26 cellular contexts compared by ENCODE assay signal in the genomic region with DNA sequence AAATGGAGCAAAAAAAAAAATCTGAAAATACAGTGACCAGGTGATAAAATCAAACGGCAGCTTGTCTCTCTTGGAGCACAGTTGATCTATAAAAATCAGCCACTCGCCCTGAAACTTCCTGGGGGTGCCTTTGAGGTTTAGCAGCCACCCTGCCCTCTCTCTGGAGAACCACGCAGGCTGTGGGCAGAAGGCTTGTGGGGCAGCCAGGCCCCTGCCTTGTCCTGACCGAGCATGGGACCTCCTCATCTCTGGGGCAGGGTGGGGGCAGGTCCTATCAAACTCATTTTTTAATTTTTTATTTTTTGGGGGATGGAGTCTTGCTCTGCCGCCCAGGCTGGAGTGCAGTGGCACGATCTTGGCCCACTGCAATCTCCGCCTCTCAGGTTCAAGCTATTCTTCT. TPM values are rescaled to one million over a fixed set of nuclear protein-coding genes. Genes with fewer than 3 reads are reported as not detected.
A peak's percentile ranks its signal among the peaks of the same experiment; 100 is the strongest.
DNase-seq lines count a peak whose midpoint lies in the region; TF ChIP-seq lines count a peak whose summit lies in the region.
"Had no signal": no experiment of that assay in that cellular context is flagged by ENCODE, and none has a peak within 500 bp of the region (broad histone marks: within the 10 kb centered on the region; RNA-seq: fewer than 3 reads in every experiment).

No MANE protein-coding gene starts in this region.

- intact Hi-C loops in thyroid gland (cut with DNase I), result no loop called here
- intact Hi-C loops in CD4-positive, alpha-beta memory T cell (cut with micrococcal nuclease), result no loop called here

- H3K27ac Mint-ChIP-seq in CD4-positive, alpha-beta memory T cell, result no peak overlapping the region
- H3K27ac Mint-ChIP-seq: activated CD8-positive, alpha-beta T cell treated with anti-CD3 and anti-CD28 coated beads for 36 hours; activated naive CD8-positive, alpha-beta T cell treated with anti-CD3 and anti-CD28 coated beads, Interleukin-2, amount 10 ng/mL, durations not matched to agents 7 days and 5 days; H9; memory B cell; stimulated activated naive CD8-positive, alpha-beta T cell treated with anti-CD3 and anti-CD28 coated beads, Interleukin-15, Interleukin-2, amounts not matched to agents 100 ng/mL and 50 ng/mL, for 24 hours had no signal

- peaks cover 0 to 13% (median 3%) of the 10 kb centered on the region in 3 donors for H3K36me3 ChIP-seq in Peyer's patch
- H3K36me3 ChIP-seq in duodenal mucosa (ENCODE audit: control insufficient read depth in 1 of 2, insufficient read depth in 2 of 2, low read length in 2 of 2), result peaks cover 21 to 24% of the 10 kb centered on the region in 2 donors
- no peaks in the 10 kb centered on the region for H3K36me3 ChIP-seq in muscle layer of duodenum (ENCODE audit: control insufficient read depth in 1 of 2, insufficient read depth in 2 of 2, low read length in 2 of 2)
- no peaks in the 10 kb centered on the region for H3K36me3 ChIP-seq in thyroid gland
- no peaks in the 10 kb centered on the region for H3K36me3 ChIP-seq in CD4-positive, alpha-beta memory T cell (ENCODE audit: insufficient read depth, low read length)
- H3K36me3 ChIP-seq: ascending aorta, neutrophil, SJCRH30, tibial nerve had no signal

- no peaks in the 10 kb centered on the region for H3K9me3 Mint-ChIP-seq in CD4-positive, alpha-beta memory T cell
- H3K9me3 Mint-ChIP-seq: activated CD8-positive, alpha-beta T cell treated with anti-CD3 and anti-CD28 coated beads for 36 hours; activated naive CD8-positive, alpha-beta T cell treated with anti-CD3 and anti-CD28 coated beads, Interleukin-2, amount 10 ng/mL, durations not matched to agents 7 days and 5 days; central memory CD8-positive, alpha-beta T cell; H9; memory B cell; stimulated activated naive CD8-positive, alpha-beta T cell treated with anti-CD3 and anti-CD28 coated beads, Interleukin-15, Interleukin-2, amounts not matched to agents 100 ng/mL and 50 ng/mL, for 24 hours had no signal

- no peak for TF ChIP-seq POLR2A in Peyer's patch (IDR thresholded peaks at IDR 0.05)
- TF ChIP-seq POLR2A in thyroid gland (IDR thresholded peaks at IDR 0.05), result no peak

- POLR2A ChIA-PET in CD4-positive, alpha-beta memory T cell (lab: Charles Lee; ENCODE audit: partially characterized antibody), result no interaction called here

- H3K4me1 ChIP-seq in Peyer's patch (peaks cover 0 to 17% (median 8%) of the 10 kb centered on the region in 4 donors), duodenal mucosa (ENCODE audit: control insufficient read depth in 1 of 2, insufficient read depth in 2 of 2, low read length in 2 of 2) (peaks cover 29 to 43% of the 10 kb centered on the region in 2 donors), muscle layer of duodenum (ENCODE audit: control insufficient read depth in 1 of 2, insufficient read depth in 2 of 2, low read length in 2 of 2) (peaks cover 0 to 8% of the 10 kb centered on the region in 2 donors), thyroid gland (peaks cover 22 to 34% of the 10 kb centered on the region in 2 donors)
- no peaks in the 10 kb centered on the region for H3K4me1 ChIP-seq in CD4-positive, alpha-beta memory T cell (ENCODE audit: insufficient read depth, low read length)
- H3K4me1 ChIP-seq: ascending aorta, psoas muscle, SJCRH30 had no signal

- CTCF ChIA-PET in CD4-positive, alpha-beta memory T cell (lab: Charles Lee; ENCODE audit: partially characterized antibody), result no interaction called here

- DNase-seq in Peyer's patch (peak in 2 of 3 donors; percentile 48 to 52), thyroid gland (no peak), DMS153 treated with DMSO at 0.1 percent for 48 hours (lab: John Stamatoyannopoulos, UW; ENCODE audit: unreplicated experiment) (no peak)
- no peak for DNase-seq in activated naive CD4-positive, alpha-beta T cell treated with anti-CD3 and anti-CD28 coated beads, Interleukin-2, amount 50 U/mL, for 16 hours
- no peak for DNase-seq in CD4-positive, alpha-beta memory T cell
- DNase-seq: activated CD4-positive, alpha-beta T cell treated with anti-CD3 and anti-CD28 coated beads for 1 hour; activated CD8-positive, alpha-beta T cell treated with anti-CD3 and anti-CD28 coated beads for 36 hours; activated naive CD8-positive, alpha-beta T cell treated with anti-CD3 and anti-CD28 coated beads, Interleukin-2, amount 10 ng/mL, durations not matched to agents 7 days and 5 days; dermis blood vessel endothelial cell; DND-41; H9; NCI-H1105; NCI-H1930; NCI-H526; psoas muscle; SJCRH30 had no signal

- no peaks in the 10 kb centered on the region for H3K36me3 Mint-ChIP-seq in CD4-positive, alpha-beta memory T cell
- H3K36me3 Mint-ChIP-seq: activated naive CD8-positive, alpha-beta T cell treated with anti-CD3 and anti-CD28 coated beads, Interleukin-2, amount 10 ng/mL, durations not matched to agents 7 days and 5 days; memory B cell had no signal

- H3K4me3 ChIP-seq in Peyer's patch, result peak overlapping the region in 1 of 4 donors; percentile 23
- H3K4me3 ChIP-seq in duodenal mucosa (ENCODE audit: low read depth in 1 of 2, low read length in 2 of 2), result peak overlapping the region; percentile 0 to 63
- no peak overlapping the region for H3K4me3 ChIP-seq in muscle layer of duodenum (ENCODE audit: low read depth in 1 of 2, low read length in 2 of 2)
- no peak overlapping the region for H3K4me3 ChIP-seq in thyroid gland (replicated peaks in 1 of 3)
- H3K4me3 ChIP-seq in CD4-positive, alpha-beta memory T cell (ENCODE audit: low read length in 2 of 2), result no peak overlapping the region
- H3K4me3 ChIP-seq: ascending aorta, psoas muscle, SJCRH30, tibial nerve had no signal

- peaks cover 0 to 3% of the 10 kb centered on the region in 2 donors for H3K27me3 Mint-ChIP-seq in CD4-positive, alpha-beta memory T cell
- H3K27me3 Mint-ChIP-seq: activated CD8-positive, alpha-beta T cell treated with anti-CD3 and anti-CD28 coated beads for 36 hours; activated naive CD8-positive, alpha-beta T cell treated with anti-CD3 and anti-CD28 coated beads, Interleukin-2, amount 10 ng/mL, durations not matched to agents 7 days and 5 days; stimulated activated naive CD8-positive, alpha-beta T cell treated with anti-CD3 and anti-CD28 coated beads, Interleukin-15, Interleukin-2, amounts not matched to agents 100 ng/mL and 50 ng/mL, for 24 hours had no signal

- peak overlapping the region; percentile 55 to 97 for H3K9ac ChIP-seq in duodenal mucosa (ENCODE audit: low read depth in 1 of 2, low read length in 2 of 2)

- TF ChIP-seq CTCF in Peyer's patch (IDR thresholded peaks at IDR 0.05) (no peak), thyroid gland (IDR thresholded peaks at IDR 0.05) (no peak)

- 64 to 76% methylated on average over 7 of the region's 7 CpGs for WGBS in thyroid gland, 2 donors

- H3K27ac ChIP-seq in Peyer's patch, result peak overlapping the region in 3 of 4 donors; percentile 82 to 97 (median 94)
- H3K27ac ChIP-seq in duodenal mucosa (ENCODE audit: low read depth, low read length), result peak overlapping the region; percentile 93
- peak overlapping the region; percentile 92 for H3K27ac ChIP-seq in muscle layer of duodenum (ENCODE audit: low read length)
- peak overlapping the region in 2 of 3 donors; percentile 61 to 64 for H3K27ac ChIP-seq in thyroid gland
- no peak overlapping the region for H3K27ac ChIP-seq in CD4-positive, alpha-beta memory T cell (ENCODE audit: low read depth, low read length)
- H3K27ac ChIP-seq: ascending aorta, neutrophil, psoas muscle, SJCRH30 had no signal

- H3K27me3 ChIP-seq in Peyer's patch (no peaks in the 10 kb centered on the region), duodenal mucosa (ENCODE audit: control insufficient read depth in 1 of 2, insufficient read depth in 2 of 2, low read length in 2 of 2) (no peaks in the 10 kb centered on the region), muscle layer of duodenum (ENCODE audit: low read depth, low read length) (no peaks in the 10 kb centered on the region), thyroid gland (no peaks in the 10 kb centered on the region)
- H3K27me3 ChIP-seq in CD4-positive, alpha-beta memory T cell (ENCODE audit: insufficient read depth, low read length), result no peaks in the 10 kb centered on the region
- H3K27me3 ChIP-seq: ascending aorta, neutrophil, SJCRH30, tibial nerve had no signal

- H3K4me3 Mint-ChIP-seq in CD4-positive, alpha-beta memory T cell, result no peak overlapping the region
- H3K4me3 Mint-ChIP-seq: activated CD8-positive, alpha-beta T cell treated with anti-CD3 and anti-CD28 coated beads for 36 hours; activated naive CD8-positive, alpha-beta T cell treated with anti-CD3 and anti-CD28 coated beads, Interleukin-2, amount 10 ng/mL, durations not matched to agents 7 days and 5 days; central memory CD8-positive, alpha-beta T cell; H9; memory B cell; stimulated activated naive CD8-positive, alpha-beta T cell treated with anti-CD3 and anti-CD28 coated beads, Interleukin-15, Interleukin-2, amounts not matched to agents 100 ng/mL and 50 ng/mL, for 24 hours had no signal

- peaks cover 0 to 4% (median 0%) of the 10 kb centered on the region in 4 donors for H3K4me1 Mint-ChIP-seq in CD4-positive, alpha-beta memory T cell
- H3K4me1 Mint-ChIP-seq: activated naive CD8-positive, alpha-beta T cell treated with anti-CD3 and anti-CD28 coated beads, Interleukin-2, amount 10 ng/mL, durations not matched to agents 7 days and 5 days; central memory CD8-positive, alpha-beta T cell; memory B cell had no signal

- H3K9me3 ChIP-seq in Peyer's patch (no peaks in the 10 kb centered on the region), duodenal mucosa (ENCODE audit: control insufficient read depth in 1 of 2, low read length in 2 of 2) (no peaks in the 10 kb centered on the region), muscle layer of duodenum (ENCODE audit: control insufficient read depth in 1 of 2, low read length in 2 of 2) (no peaks in the 10 kb centered on the region), thyroid gland (no peaks in the 10 kb centered on the region)
- H3K9me3 ChIP-seq in CD4-positive, alpha-beta memory T cell (ENCODE audit: control insufficient read depth in 1 of 2, low read length in 2 of 2), result no peaks in the 10 kb centered on the region
- H3K9me3 ChIP-seq: ascending aorta, neutrophil, psoas muscle, SJCRH30, tibial nerve had no signal

RNA-seq across cellular contexts. Expression of gene TMEM238L, which starts 5.0 kb away (rescaled TPM):
- 10 to 100 TPM; 16.3 to 45.3 (median 25.4) TPM for total RNA-seq in Peyer's patch
- not detected for total RNA-seq in thyroid gland
- not detected for total RNA-seq in CD4-positive, alpha-beta memory T cell
- polyA plus RNA-seq in CD4-positive, alpha-beta memory T cell, result not detected
- total RNA-seq: activated CD8-positive, alpha-beta T cell treated with anti-CD3 and anti-CD28 coated beads for 36 hours; activated naive CD8-positive, alpha-beta T cell treated with anti-CD3 and anti-CD28 coated beads, Interleukin-2, amount 10 ng/mL, durations not matched to agents 7 days and 5 days; ascending aorta; dermis blood vessel endothelial cell; endothelial cell of umbilical vein; H9; psoas muscle; SJCRH30; tibial nerve had no signal
- polyA plus RNA-seq: AG04450, endothelial cell of umbilical vein had no signal

RNA-seq across cellular contexts. Expression of gene PIRT, which starts 39.0 kb away (rescaled TPM):
- 1 to 10 TPM in 2 of 4 donors, under 1 TPM in 2; 0.35 to 2.0 (median 1.2) TPM for total RNA-seq in Peyer's patch
- not detected for total RNA-seq in thyroid gland
- total RNA-seq in CD4-positive, alpha-beta memory T cell, result not detected
- polyA plus RNA-seq in CD4-positive, alpha-beta memory T cell, result not detected
- total RNA-seq: activated CD8-positive, alpha-beta T cell treated with anti-CD3 and anti-CD28 coated beads for 36 hours; activated naive CD8-positive, alpha-beta T cell treated with anti-CD3 and anti-CD28 coated beads, Interleukin-2, amount 10 ng/mL, durations not matched to agents 7 days and 5 days; ascending aorta; dermis blood vessel endothelial cell; endothelial cell of umbilical vein; H9; psoas muscle; SJCRH30; tibial nerve had no signal
- polyA plus RNA-seq: AG04450, endothelial cell of umbilical vein had no signal

Comparison
In these comparisons a context has a peak if more than half of its experiments do, and no peak if none do; other contexts are left out.
1. DNase-seq: peak in Peyer's patch (2 of 3); none in thyroid gland (0 of 2), activated naive CD4-positive, alpha-beta T cell treated with anti-CD3 and anti-CD28 coated beads, Interleukin-2, amount 50 U/mL, for 16 hours (single experiment), DMS153 treated with DMSO at 0.1 percent for 48 hours (single experiment) and CD4-positive, alpha-beta memory T cell (0 of 5).
2. H3K4me3 ChIP-seq: peak in duodenal mucosa (2 of 2); none in muscle layer of duodenum (0 of 2), thyroid gland (0 of 3) and CD4-positive, alpha-beta memory T cell (0 of 2).
3. RNA of gene TMEM238L, which starts 5.0 kb away (total RNA-seq): 16.3 to 45.3 TPM in Peyer's patch; not detected in thyroid gland and not detected in CD4-positive, alpha-beta memory T cell; every median in the first group is over 10 times any median in the second.